2 cellular contexts compared by ENCODE assay signal in the genomic region with DNA sequence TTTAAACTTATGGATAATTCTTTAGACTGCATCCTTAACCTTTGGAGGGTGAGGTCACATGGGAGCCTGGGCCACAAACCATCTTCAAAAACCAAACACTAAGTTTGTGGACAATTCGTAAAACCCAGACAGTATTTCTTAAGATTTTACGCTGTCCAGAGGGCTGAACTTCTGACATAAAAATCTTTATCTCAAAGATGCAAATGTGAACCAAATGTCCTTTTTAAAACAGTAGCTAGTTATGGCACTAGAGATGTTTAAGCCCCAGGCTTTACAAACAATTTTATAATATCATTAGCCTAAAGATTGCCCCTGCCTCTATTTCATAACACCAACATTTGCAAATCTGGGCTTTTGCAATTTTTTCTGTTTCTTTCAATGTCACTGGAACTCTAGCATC.
TF ChIP-seq lines count a peak whose summit lies in the region.

No MANE protein-coding gene starts in this region.

TF ChIP-seq in SK-N-SH, 30 proteins besides CTCF, POLR2A, EP300 and RAD21 (continued from another document):
- TF ChIP-seq, protein P1, sequence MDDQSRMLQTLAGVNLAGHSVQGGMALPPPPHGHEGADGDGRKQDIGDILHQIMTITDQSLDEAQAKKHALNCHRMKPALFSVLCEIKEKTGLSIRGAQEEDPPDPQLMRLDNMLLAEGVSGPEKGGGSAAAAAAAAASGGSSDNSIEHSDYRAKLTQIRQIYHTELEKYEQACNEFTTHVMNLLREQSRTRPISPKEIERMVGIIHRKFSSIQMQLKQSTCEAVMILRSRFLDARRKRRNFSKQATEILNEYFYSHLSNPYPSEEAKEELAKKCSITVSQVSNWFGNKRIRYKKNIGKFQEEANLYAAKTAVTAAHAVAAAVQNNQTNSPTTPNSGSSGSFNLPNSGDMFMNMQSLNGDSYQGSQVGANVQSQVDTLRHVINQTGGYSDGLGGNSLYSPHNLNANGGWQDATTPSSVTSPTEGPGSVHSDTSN (IDR thresholded peaks at IDR 0.05): no peak
- TF ChIP-seq GATA2 (CRISPR knock-in tag; IDR thresholded peaks at IDR 0.05): peak; percentile 74
- TF ChIP-seq TCF12 (IDR thresholded peaks at IDR 0.05): peak; percentile 54
- peak; percentile 80 for TF ChIP-seq FOXJ3 (CRISPR knock-in tag; IDR thresholded peaks at IDR 0.05)
- 0 out of 2 replicates have a peak, but pooled peaks have one; percentile 18 for TF ChIP-seq RCOR1 (IDR thresholded peaks at IDR 0.05; ENCODE audit: low read length)
- peak; percentile 18; the same call in 1 of the 2 replicates for TF ChIP-seq SMC3 (IDR thresholded peaks at IDR 0.05; ENCODE audit: low read depth, low read length)

TF ChIP-seq in SK-N-SH treated with all-trans-retinoic acid at 6 μM for 48 hours, 23 proteins besides CTCF, POLR2A, EP300 and RAD21 (continued from another document):
- TF ChIP-seq ARNTL (CRISPR knock-in tag; IDR thresholded peaks at IDR 0.05; ENCODE audit: borderline replicate concordance, low read depth): no peak
TF ChIP-seq in SK-N-SH treated with all-trans-retinoic acid at 6 μM for 48 hours: peak in this region for 1.
